Comparison of ENCODE assay signal across 16 cellular contexts in the genomic region with DNA sequence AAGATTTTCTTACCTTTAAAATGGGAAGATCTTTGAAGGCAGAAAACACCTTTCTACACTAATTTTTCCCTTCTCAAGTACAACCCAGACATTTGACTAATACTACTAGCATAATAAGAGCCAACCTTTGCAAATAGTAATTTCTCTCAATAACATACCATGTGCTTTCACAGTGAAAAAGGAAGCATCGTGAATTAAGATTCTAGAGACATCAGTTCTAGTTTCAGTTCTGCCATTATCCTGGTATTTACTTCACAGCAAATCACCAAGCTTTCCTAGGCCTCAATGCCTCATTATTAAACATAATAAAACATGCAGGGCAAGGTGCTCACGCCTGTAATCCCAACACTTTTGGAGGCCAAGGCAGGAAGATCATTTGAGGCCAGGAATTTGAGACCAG. TPM values are rescaled to one million over a fixed set of nuclear protein-coding genes. Genes with fewer than 3 reads are reported as not detected.
DNase-seq lines count a peak whose midpoint lies in the region; ATAC-seq and TF ChIP-seq lines count a peak whose summit lies in the region.
"Had no signal": no experiment of that assay in that cellular context is flagged by ENCODE, and none has a peak within 500 bp of the region (broad histone marks: within the 10 kb centered on the region; RNA-seq: fewer than 3 reads in every experiment).

No MANE protein-coding gene starts in this region.

- peaks cover 2% of the 10 kb centered on the region for H3K9me3 Mint-ChIP-seq in memory B cell
- H3K9me3 Mint-ChIP-seq: activated CD8-positive, alpha-beta T cell treated with anti-CD3 and anti-CD28 coated beads for 36 hours; activated naive CD4-positive, alpha-beta T cell treated with anti-CD3 and anti-CD28 coated beads for 36 hours; CD4-positive, alpha-beta T cell had no signal

- H3K27ac Mint-ChIP-seq in memory B cell, result peak overlapping the region; percentile 79
- H3K27ac Mint-ChIP-seq: activated CD8-positive, alpha-beta T cell treated with anti-CD3 and anti-CD28 coated beads for 36 hours; activated naive CD4-positive, alpha-beta T cell treated with anti-CD3 and anti-CD28 coated beads for 36 hours; CD4-positive, alpha-beta T cell; nephron progenitor cell had no signal

- ATAC-seq in GM18520 (IDR thresholded peaks at IDR 0.05; ENCODE audit: unreplicated experiment), result peak; percentile 39
- ATAC-seq in GM21619 (IDR thresholded peaks at IDR 0.05; ENCODE audit: unreplicated experiment), result peak; percentile 55
- peak; percentile 41 for ATAC-seq in HG03565 (IDR thresholded peaks at IDR 0.05; ENCODE audit: unreplicated experiment)
- peak; percentile 92 for ATAC-seq in memory B cell (ENCODE audit: low read depth)
- ATAC-seq: activated CD8-positive, alpha-beta T cell treated with anti-CD3 and anti-CD28 coated beads for 36 hours had no signal

- no peak for TF ChIP-seq CTCF in testis (IDR thresholded peaks at IDR 0.05)

- intact Hi-C loops in testis (cut with DNase I; ENCODE audit: low total_unique reads), result no loop called here

- H3K4me3 ChIP-seq in testis, result no peak overlapping the region
- H3K4me3 ChIP-seq: GM23248 had no signal

- H3K9me3 ChIP-seq in testis, result no peaks in the 10 kb centered on the region

- H3K27ac ChIP-seq in testis, result no peak overlapping the region
- H3K27ac ChIP-seq: GM23248 had no signal

- WGBS in testis, 2 donors, result 77 to 90% methylated on average over 2 of the region's 2 CpGs

- H3K4me1 ChIP-seq in testis, result no peaks in the 10 kb centered on the region

- no peaks in the 10 kb centered on the region for H3K27me3 ChIP-seq in testis

- H3K4me1 Mint-ChIP-seq in memory B cell, result peaks cover 37% of the 10 kb centered on the region

- H3K36me3 ChIP-seq in testis (ENCODE audit: low read depth, missing control alignments), result no peaks in the 10 kb centered on the region

- no peak for TF ChIP-seq POLR2A in testis (IDR thresholded peaks at IDR 0.05)

- H3K27me3 Mint-ChIP-seq in memory B cell, result no peaks in the 10 kb centered on the region
- H3K27me3 Mint-ChIP-seq: activated CD8-positive, alpha-beta T cell treated with anti-CD3 and anti-CD28 coated beads for 36 hours; CD4-positive, alpha-beta T cell had no signal

- peak overlapping the region; percentile 53 for H3K4me3 Mint-ChIP-seq in memory B cell
- H3K4me3 Mint-ChIP-seq: activated CD8-positive, alpha-beta T cell treated with anti-CD3 and anti-CD28 coated beads for 36 hours; activated naive CD4-positive, alpha-beta T cell treated with anti-CD3 and anti-CD28 coated beads for 36 hours; CD4-positive, alpha-beta T cell; nephron progenitor cell had no signal

- H3K36me3 Mint-ChIP-seq in memory B cell, result peaks cover 43% of the 10 kb centered on the region

- DNase-seq in memory B cell (ENCODE audit: low spot score in 2 of 2), result peak in 1 of 2 donors; percentile 18
- no peak for DNase-seq in inferior parietal cortex (ENCODE audit: extremely low spot score)
- no peak for DNase-seq in SW480 (ENCODE audit: low spot score)
- DNase-seq in testis, result no peak
- no peak for DNase-seq in NCI-H774 (lab: John Stamatoyannopoulos, UW)
- DNase-seq: activated CD8-positive, alpha-beta T cell treated with anti-CD3 and anti-CD28 coated beads for 36 hours; activated naive CD4-positive, alpha-beta T cell treated with anti-CD3 and anti-CD28 coated beads for 36 hours; CD4-positive, alpha-beta T cell; GM23248; NCI-H1417; nephron progenitor cell; small intestine; T-helper 1 cell had no signal

RNA-seq across cellular contexts. Expression of a gene that starts 24.9 kb away (rescaled TPM):
- total RNA-seq in testis, result 10 to 100 TPM; 14.6 to 16.2 TPM
- 6.0 TPM for polyA plus RNA-seq in testis (ENCODE audit: insufficient read depth, low read depth, low replicate concordance)

Comparison
In these comparisons a context has a peak if more than half of its experiments do, and no peak if none do; other contexts are left out.
1. ATAC-seq: peak in every context shown above with its lines; median percentile 92 in memory B cell; 55 in GM21619; 41 in HG03565; 39 in GM18520.